ENCODE assay signal across 11 cellular contexts in the genomic region with DNA sequence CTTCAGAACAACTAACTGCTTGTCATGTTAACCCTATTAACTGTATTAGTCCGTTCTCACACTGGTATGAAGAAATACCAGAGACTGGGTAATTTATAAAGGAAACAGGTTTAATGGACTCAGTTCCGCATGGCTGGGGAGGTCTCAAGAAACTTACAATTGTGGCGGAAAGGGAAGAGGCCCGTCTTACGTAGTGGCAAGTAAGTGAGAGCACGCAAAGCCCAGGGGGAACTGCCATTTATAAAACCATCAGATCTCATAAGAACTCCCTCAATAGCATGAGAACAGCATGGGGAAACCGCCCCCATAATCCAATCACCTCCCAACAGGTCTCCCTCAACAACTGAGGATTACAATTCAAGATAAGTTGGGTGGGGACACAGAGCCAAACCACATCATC. TPM values are rescaled to one million over a fixed set of nuclear protein-coding genes. Genes with fewer than 3 reads are reported as not detected.
DNase-seq lines count a peak whose midpoint lies in the region; ATAC-seq and TF ChIP-seq lines count a peak whose summit lies in the region.
"Had no signal": no experiment of that assay in that cellular context is flagged by ENCODE, and none has a peak within 500 bp of the region (broad histone marks: within the 10 kb centered on the region; RNA-seq: fewer than 3 reads in every experiment).

No MANE protein-coding gene starts in this region.

- ATAC-seq in CD4-positive, alpha-beta T cell (ENCODE audit: poor library complexity): no peak
- ATAC-seq in GM19395 (IDR thresholded peaks at IDR 0.05; ENCODE audit: unreplicated experiment) (peak; percentile 78), HG03565 (IDR thresholded peaks at IDR 0.05; ENCODE audit: unreplicated experiment) (peak; percentile 41), HG02798 (IDR thresholded peaks at IDR 0.05; ENCODE audit: poor library complexity, unreplicated experiment) (no peak)

- no peak for TF ChIP-seq POLR2A in erythroblast (IDR thresholded peaks at IDR 0.05; ENCODE audit: low read length)

- H3K27ac Mint-ChIP-seq in CD4-positive, alpha-beta T cell: peak overlapping the region; percentile 50

- TF ChIP-seq CTCF in CD4-positive, alpha-beta T cell (IDR thresholded peaks at IDR 0.05): no peak

- POLR2A ChIA-PET in CD4-positive, alpha-beta T cell (lab: Charles Lee): no interaction called here

- H3K4me3 Mint-ChIP-seq in CD4-positive, alpha-beta T cell: no peak overlapping the region

- H3K4me3 ChIP-seq in effector memory CD4-positive, alpha-beta T cell (ENCODE audit: insufficient read depth, low read depth, low read length, poor library complexity, severe bottlenecking): no peak overlapping the region

- no peak for DNase-seq in CD4-positive, alpha-beta T cell
- DNase-seq in erythroblast (lab: John Stamatoyannopoulos, UW): peak; percentile 29 to 71
- DNase-seq in effector CD8-positive, alpha-beta T cell (lab: John Stamatoyannopoulos, UW): no peak
- DNase-seq in effector memory CD4-positive, alpha-beta T cell: no peak
- no peak for DNase-seq in GM19238 (ENCODE audit: insufficient read length, low spot score)
- DNase-seq: NCI-H146 had no signal

- H3K36me3 Mint-ChIP-seq in CD4-positive, alpha-beta T cell (ENCODE audit: low read depth): peaks cover 68% of the 10 kb centered on the region

- H3K27me3 ChIP-seq in CD4-positive, alpha-beta T cell (ENCODE audit: control insufficient read depth, insufficient read depth, low read length): no peaks in the 10 kb centered on the region
- H3K27me3 ChIP-seq in effector memory CD4-positive, alpha-beta T cell (replicated peaks; ENCODE audit: control insufficient read depth, insufficient read depth, low read length, poor library complexity, severe bottlenecking): no peaks in the 10 kb centered on the region

- no peaks in the 10 kb centered on the region for H3K9me3 ChIP-seq in CD4-positive, alpha-beta T cell (ENCODE audit: control insufficient read depth, low read length)
- no peaks in the 10 kb centered on the region for H3K9me3 ChIP-seq in effector memory CD4-positive, alpha-beta T cell (ENCODE audit: control insufficient read depth, low read length)

- no peak overlapping the region for H3K27ac ChIP-seq in CD4-positive, alpha-beta T cell (ENCODE audit: low read depth, low read length)
- H3K27ac ChIP-seq in effector memory CD4-positive, alpha-beta T cell (ENCODE audit: insufficient read depth, low read length, poor library complexity, severe bottlenecking): no peak overlapping the region
- H3K27ac ChIP-seq: epithelial cell of prostate, RWPE1 had no signal

- H3K36me3 ChIP-seq in effector memory CD4-positive, alpha-beta T cell (ENCODE audit: control insufficient read depth, insufficient read depth, low read length): peaks cover 5% of the 10 kb centered on the region

- intact Hi-C loops in CD4-positive, alpha-beta T cell (cut with DNase I, micrococcal nuclease): no loop called here

- CTCF ChIA-PET in CD4-positive, alpha-beta T cell (lab: Charles Lee): no interaction called here

- peaks cover 10% of the 10 kb centered on the region for H3K4me1 Mint-ChIP-seq in CD4-positive, alpha-beta T cell (ENCODE audit: low read depth)

- H3K27me3 Mint-ChIP-seq in CD4-positive, alpha-beta T cell: no peaks in the 10 kb centered on the region

- no peaks in the 10 kb centered on the region for H3K4me1 ChIP-seq in effector memory CD4-positive, alpha-beta T cell (ENCODE audit: control insufficient read depth, insufficient read depth, low read length, poor library complexity, severe bottlenecking)

- no peaks in the 10 kb centered on the region for H3K9me3 Mint-ChIP-seq in CD4-positive, alpha-beta T cell

RNA-seq across cellular contexts. Expression of a gene that starts 34.7 kb away (rescaled TPM):
- total RNA-seq in CD4-positive, alpha-beta T cell: 100 to 1,000 TPM; 105 TPM

RNA-seq across cellular contexts. Expression of a gene that starts 54.9 kb away (rescaled TPM):
- total RNA-seq in CD4-positive, alpha-beta T cell: 10 to 100 TPM; 10.3 to 11.4 TPM

Comparison
In these comparisons a context has a peak if more than half of its experiments do, and no peak if none do; other contexts are left out.
1. ATAC-seq: peak in GM19395 (single experiment) and HG03565 (single experiment); none in CD4-positive, alpha-beta T cell (single experiment) and HG02798 (single experiment).
2. DNase-seq: peak in erythroblast (2 of 2); none in CD4-positive, alpha-beta T cell (0 of 10), effector CD8-positive, alpha-beta T cell (single experiment), effector memory CD4-positive, alpha-beta T cell (0 of 3) and GM19238 (single experiment).